Comparison of ENCODE assay signal across 22 cellular contexts in genomic region chr13:27080018-27080948, GRCh38.
A peak's percentile ranks its signal among the peaks of the same experiment; 100 is the strongest.
DNase-seq lines count a peak whose midpoint lies in the region; ATAC-seq, FAIRE-seq and TF ChIP-seq lines count a peak whose summit lies in the region.
"Had no signal": no experiment of that assay in that cellular context is flagged by ENCODE, and none has a peak within 500 bp of the region (broad histone marks: within the 10 kb centered on the region; RNA-seq: fewer than 3 reads in every experiment).

No MANE protein-coding gene starts in this region.

- peaks cover 3% of the 10 kb centered on the region; the same call in 1 of the 2 replicates for H3K79me2 ChIP-seq in GM23338 (replicated peaks; ENCODE audit: insufficient read depth)
- H3K79me2 ChIP-seq in astrocyte (ENCODE audit: insufficient read depth, low read length), result no peaks in the 10 kb centered on the region

- H3F3A ChIP-seq in GM23338 (replicated peaks; ENCODE audit: low read depth), result no peaks in the 10 kb centered on the region

- H3K9me3 Mint-ChIP-seq in GM23338 (no peaks in the 10 kb centered on the region), astrocyte (ENCODE audit: unreplicated experiment) (peaks cover 4% of the 10 kb centered on the region)
- no peaks in the 10 kb centered on the region for H3K9me3 Mint-ChIP-seq in naive thymus-derived CD8-positive, alpha-beta T cell

- H4K20me1 ChIP-seq in GM23338 (replicated peaks; ENCODE audit: insufficient read depth), result 0 out of 2 replicates have a peak, but pooled peaks cover 6% of the 10 kb centered on the region
- H4K20me1 ChIP-seq in astrocyte (ENCODE audit: insufficient read depth, low read length), result peaks cover 24% of the 10 kb centered on the region

- H3K27ac Mint-ChIP-seq in GM23338, result peak overlapping the region; percentile 18
- peak overlapping the region; percentile 22 for H3K27ac Mint-ChIP-seq in astrocyte (ENCODE audit: unreplicated experiment)
- H3K27ac Mint-ChIP-seq in naive thymus-derived CD8-positive, alpha-beta T cell, result peak overlapping the region in 6 of 10 donors; percentile 4 to 60 (median 30)

- no peak for FAIRE-seq in astrocyte (lab: Jason Lieb, UNC)
- FAIRE-seq: bronchial epithelial cell had no signal

- TF ChIP-seq CTCF in GM23338 (conservative IDR thresholded peaks at IDR 0.05; ENCODE audit: low read depth in 2 of 2) (no peak), astrocyte (IDR thresholded peaks at IDR 0.05; ENCODE audit: insufficient read depth, low read depth, low read length) (no peak)

- H3K4me1 Mint-ChIP-seq in GM23338 (peaks cover 11% of the 10 kb centered on the region), astrocyte (ENCODE audit: low read depth, unreplicated experiment) (peaks cover 17% of the 10 kb centered on the region)
- peaks cover 9 to 37% (median 22%) of the 10 kb centered on the region in 4 donors for H3K4me1 Mint-ChIP-seq in naive thymus-derived CD8-positive, alpha-beta T cell

- H2AFZ ChIP-seq in GM23338, result no peak overlapping the region
- H2AFZ ChIP-seq in astrocyte (ENCODE audit: low read depth, low read length), result no peak overlapping the region

- peaks cover 23% of the 10 kb centered on the region for H3K36me3 Mint-ChIP-seq in GM23338 (ENCODE audit: low read depth)
- H3K36me3 Mint-ChIP-seq in astrocyte (ENCODE audit: low read depth, unreplicated experiment), result peaks cover 11% of the 10 kb centered on the region
- peaks cover 4 to 36% (median 12%) of the 10 kb centered on the region in 3 donors for H3K36me3 Mint-ChIP-seq in naive thymus-derived CD8-positive, alpha-beta T cell

- H3K4me2 ChIP-seq in GM23338 (no peak overlapping the region), astrocyte (ENCODE audit: low read length) (peak overlapping the region; percentile 2)
- H3K4me2 ChIP-seq: KMS-11 had no signal

- H3K27ac ChIP-seq in GM23338 (ENCODE audit: low read depth), result 0 out of 2 replicates have a peak overlapping the region, but pooled peaks have one; percentile 43
- no peak overlapping the region for H3K27ac ChIP-seq in astrocyte (ENCODE audit: low read depth, low read length)
- H3K27ac ChIP-seq: KMS-11, neutrophil had no signal

- H3K4me3 Mint-ChIP-seq in GM23338 (no peak overlapping the region), astrocyte (ENCODE audit: unreplicated experiment) (no peak overlapping the region)
- H3K4me3 Mint-ChIP-seq in naive thymus-derived CD8-positive, alpha-beta T cell, result no peak overlapping the region

- no peaks in the 10 kb centered on the region for H3K27me3 ChIP-seq in GM23338 (ENCODE audit: insufficient read depth)
- no peaks in the 10 kb centered on the region for H3K27me3 ChIP-seq in astrocyte (ENCODE audit: insufficient read depth, low read length)
- H3K27me3 ChIP-seq: neutrophil had no signal

- H3K27me3 Mint-ChIP-seq in GM23338 (ENCODE audit: insufficient read depth, low read depth, poor library complexity), result no peaks in the 10 kb centered on the region
- no peaks in the 10 kb centered on the region for H3K27me3 Mint-ChIP-seq in astrocyte (ENCODE audit: low read depth, unreplicated experiment)
- H3K27me3 Mint-ChIP-seq in naive thymus-derived CD8-positive, alpha-beta T cell, result no peaks in the 10 kb centered on the region

- POLR2A ChIA-PET in naive thymus-derived CD8-positive, alpha-beta T cell (lab: Charles Lee), result no interaction called here

- no peak overlapping the region for H3K4me3 ChIP-seq in GM23338
- no peak overlapping the region for H3K4me3 ChIP-seq in astrocyte (ENCODE audit: insufficient read depth, low read depth, low read length)
- H3K4me3 ChIP-seq: SK-N-MC had no signal

- H3K9me2 ChIP-seq in GM23338 (ENCODE audit: insufficient read depth), result no peaks in the 10 kb centered on the region

- no peak overlapping the region for H3K9ac ChIP-seq in astrocyte (ENCODE audit: low read length)
- H3K9ac ChIP-seq: KMS-11 had no signal

- DNase-seq in ACHN (peak; percentile 7), GM23338 (ENCODE audit: low spot score) (no peak), astrocyte (ENCODE audit: low read depth) (no peak), EL (no peak), GM19238 (ENCODE audit: insufficient read length, low spot score) (no peak)
- DNase-seq in naive thymus-derived CD8-positive, alpha-beta T cell, result no peak
- DNase-seq in stimulated activated CD4-positive, alpha-beta T cell treated with anti-CD3 and anti-CD28 coated beads, Interleukin-1b, Interleukin-23, amount 100 ng/mL, for 48 hours, result no peak
- DNase-seq: activated CD4-positive, alpha-beta T cell treated with anti-CD3 and anti-CD28 coated beads, Interleukin-2, amount 50 U/mL, for 1 hour; COR-L47; effector CD4-positive, alpha-beta T cell; GOT3; head of caudate nucleus; NCI-H1105; NCI-H774; stimulated activated CD4-positive, alpha-beta T cell treated with anti-CD3 and anti-CD28 coated beads, Interleukin-4, amount 100 ng/mL, for 1 hour had no signal

- ATAC-seq in GM23338 (no peak), GM21529 (IDR thresholded peaks at IDR 0.05; ENCODE audit: unreplicated experiment) (no peak)
- no peak for ATAC-seq in naive thymus-derived CD8-positive, alpha-beta T cell
- ATAC-seq: Panc1, sciatic nerve had no signal

- no peaks in the 10 kb centered on the region for H3K9me3 ChIP-seq in astrocyte (ENCODE audit: insufficient read depth, low read depth, low read length)
- H3K9me3 ChIP-seq: neutrophil had no signal

- H3K36me3 ChIP-seq in GM23338 (ENCODE audit: insufficient read depth) (0 out of 2 replicates have a peak, but pooled peaks cover 6% of the 10 kb centered on the region), astrocyte (ENCODE audit: insufficient read depth, low read length) (peaks cover 4% of the 10 kb centered on the region)
- H3K36me3 ChIP-seq: neutrophil had no signal

- H3K4me1 ChIP-seq in GM23338 (ENCODE audit: insufficient read depth) (peaks cover 4% of the 10 kb centered on the region), astrocyte (ENCODE audit: insufficient read depth, low read length) (peaks cover 7% of the 10 kb centered on the region)

- in situ Hi-C loops in ACHN (cut with HindIII; ENCODE audit: low pct_ligation_motif_present, low pct_unique_long_range_greater_than_20kb, low sequenced_read_pairs), result no loop called here

TF ChIP-seq in GM23338, 12 proteins besides CTCF, POLR2A, EP300 and RAD21:
- no peak for TF ChIP-seq EZH2 (IDR thresholded peaks at IDR 0.05; ENCODE audit: low read depth, unreplicated experiment)
- TF ChIP-seq EZH2phosphoT487 (IDR thresholded peaks at IDR 0.05; ENCODE audit: unreplicated experiment), result no peak
